27 cellular contexts compared by ENCODE assay signal in genomic region chr3:6921876-6922275, GRCh38.
"Had no signal": no experiment of that assay in that cellular context is flagged by ENCODE, and none has a peak within 500 bp of the region (broad histone marks: within the 10 kb centered on the region; RNA-seq: fewer than 3 reads in every experiment).

No MANE protein-coding gene starts in this region.

- H3K27ac Mint-ChIP-seq: naive thymus-derived CD8-positive, alpha-beta T cell; natural killer cell treated with Interleukin-12 subunit alpha and Interleukin-12 subunit beta and Interleukin-15 and Interleukin-18, amount 100 ng/mL, for 72 hours; nephron progenitor cell; stimulated activated effector memory CD8-positive, alpha-beta T cell treated with anti-CD3 and anti-CD28 coated beads, Interleukin-12 subunit alpha, Interleukin-12 subunit beta, amount 100 ng/mL, for 72 hours; stimulated activated naive B cell treated with anti-CD40 and anti-IgM and Interleukin-4, amounts not matched to agents 10 μg/mL and 1 μg/mL and 100 μg/mL, for 72 hours; stimulated activated naive CD8-positive, alpha-beta T cell treated with anti-CD3 and anti-CD28 coated beads, Interleukin-15, Interleukin-2, amounts not matched to agents 100 ng/mL and 50 ng/mL, for 24 hours had no signal

- DNase-seq: naive thymus-derived CD8-positive, alpha-beta T cell; nephron progenitor cell; pancreas; psoas muscle; right cardiac atrium; stimulated activated CD4-positive, alpha-beta T cell treated with anti-CD3 and anti-CD28 coated beads, Interleukin-15, amount 100 ng/mL, for 24 hours; stimulated activated CD4-positive, alpha-beta T cell treated with anti-CD3 and anti-CD28 coated beads, Interleukin-2, amount 100 ng/mL, for 24 hours; stimulated activated CD4-positive, alpha-beta T cell treated with anti-CD3 and anti-CD28 coated beads, Interleukin-2, amount 100 ng/mL, for 48 hours; stimulated activated CD4-positive, alpha-beta T cell treated with anti-CD3 and anti-CD28 coated beads, Interleukin-4, amount 100 ng/mL, for 24 hours; stimulated activated naive B cell treated with anti-CD40 and anti-IgM and Interleukin-4, amounts not matched to agents 10 μg/mL and 1 μg/mL and 100 μg/mL, for 72 hours; stimulated activated naive CD4-positive, alpha-beta T cell treated with Interleukin-2 at 50 U/mL for 16 hours; stomach; thyroid gland; trophoblast cell; upper lobe of left lung had no signal

- H3K27ac ChIP-seq: neutrophil, pancreas, psoas muscle, skin epidermis, stomach, thoracic aorta, thyroid gland, tibial nerve, upper lobe of left lung, vagina had no signal

- H3K9me3 ChIP-seq: neutrophil, pancreas, psoas muscle, stomach, thoracic aorta, thyroid gland, tibial nerve, upper lobe of left lung, vagina had no signal

- H3K36me3 Mint-ChIP-seq: naive thymus-derived CD8-positive, alpha-beta T cell; natural killer cell treated with Interleukin-12 subunit alpha and Interleukin-12 subunit beta and Interleukin-15 and Interleukin-18, amount 100 ng/mL, for 72 hours; stimulated activated effector memory CD8-positive, alpha-beta T cell treated with anti-CD3 and anti-CD28 coated beads, Interleukin-12 subunit alpha, Interleukin-12 subunit beta, amount 100 ng/mL, for 72 hours; stimulated activated naive B cell treated with anti-CD40 and anti-IgM and Interleukin-4, amounts not matched to agents 10 μg/mL and 1 μg/mL and 100 μg/mL, for 72 hours had no signal

- H3K4me2 ChIP-seq: smooth muscle cell had no signal

- FAIRE-seq: pancreas, urothelium cell line had no signal

- H3K4me1 Mint-ChIP-seq: naive thymus-derived CD8-positive, alpha-beta T cell; nephron progenitor cell; neural crest cell; stimulated activated effector memory CD8-positive, alpha-beta T cell treated with anti-CD3 and anti-CD28 coated beads, Interleukin-12 subunit alpha, Interleukin-12 subunit beta, amount 100 ng/mL, for 72 hours; stimulated activated naive B cell treated with anti-CD40 and anti-IgM and Interleukin-4, amounts not matched to agents 10 μg/mL and 1 μg/mL and 100 μg/mL, for 72 hours had no signal

- ATAC-seq: naive thymus-derived CD8-positive, alpha-beta T cell; natural killer cell treated with Interleukin-12 subunit alpha and Interleukin-12 subunit beta and Interleukin-15 and Interleukin-18, amount 100 ng/mL, for 72 hours; psoas muscle; right cardiac atrium; sciatic nerve; stimulated activated effector memory CD8-positive, alpha-beta T cell treated with anti-CD3 and anti-CD28 coated beads, Interleukin-12 subunit alpha, Interleukin-12 subunit beta, amount 100 ng/mL, for 72 hours; stimulated activated naive B cell treated with anti-CD40 and anti-IgM and Interleukin-4, amounts not matched to agents 10 μg/mL and 1 μg/mL and 100 μg/mL, for 72 hours had no signal

- H3K36me3 ChIP-seq: neutrophil, pancreas, stomach, thoracic aorta, thyroid gland, tibial nerve, upper lobe of left lung, vagina had no signal

- H3K9me3 Mint-ChIP-seq: nephron progenitor cell had no signal

- H3K4me3 Mint-ChIP-seq: naive thymus-derived CD8-positive, alpha-beta T cell; natural killer cell treated with Interleukin-12 subunit alpha and Interleukin-12 subunit beta and Interleukin-15 and Interleukin-18, amount 100 ng/mL, for 72 hours; nephron progenitor cell; neural crest cell; stimulated activated effector memory CD8-positive, alpha-beta T cell treated with anti-CD3 and anti-CD28 coated beads, Interleukin-12 subunit alpha, Interleukin-12 subunit beta, amount 100 ng/mL, for 72 hours; stimulated activated naive B cell treated with anti-CD40 and anti-IgM and Interleukin-4, amounts not matched to agents 10 μg/mL and 1 μg/mL and 100 μg/mL, for 72 hours; stimulated activated naive CD8-positive, alpha-beta T cell treated with anti-CD3 and anti-CD28 coated beads, Interleukin-15, Interleukin-2, amounts not matched to agents 100 ng/mL and 50 ng/mL, for 24 hours had no signal

- H3K27me3 ChIP-seq: neutrophil, pancreas, stomach, thyroid gland, tibial nerve, upper lobe of left lung, vagina had no signal

- H3K4me3 ChIP-seq: pancreas, psoas muscle, skin epidermis, smooth muscle cell, stomach, thoracic aorta, thyroid gland, tibial nerve, upper lobe of left lung, vagina had no signal

- H3K27me3 Mint-ChIP-seq: naive thymus-derived CD8-positive, alpha-beta T cell; natural killer cell treated with Interleukin-12 subunit alpha and Interleukin-12 subunit beta and Interleukin-15 and Interleukin-18, amount 100 ng/mL, for 72 hours; stimulated activated naive B cell treated with anti-CD40 and anti-IgM and Interleukin-4, amounts not matched to agents 10 μg/mL and 1 μg/mL and 100 μg/mL, for 72 hours; stimulated activated naive CD8-positive, alpha-beta T cell treated with anti-CD3 and anti-CD28 coated beads, Interleukin-15, Interleukin-2, amounts not matched to agents 100 ng/mL and 50 ng/mL, for 24 hours had no signal

- H3K4me1 ChIP-seq: psoas muscle, thyroid gland, tibial nerve, upper lobe of left lung, vagina had no signal
